Comparison of ENCODE assay signal across 7 cellular contexts in genomic region chr12:113462880-113463745, GRCh38. TPM values are rescaled to one million over a fixed set of nuclear protein-coding genes. Genes with fewer than 3 reads are reported as not detected.
DNase-seq lines count a peak whose midpoint lies in the region; ATAC-seq and TF ChIP-seq lines count a peak whose summit lies in the region.

No MANE protein-coding gene starts in this region.

- H3K4me1 ChIP-seq in HUES48 (ENCODE audit: control insufficient read depth, insufficient read depth, low read length) (peaks cover 38% of the 10 kb centered on the region), iPS-15b (ENCODE audit: control insufficient read depth, insufficient read depth, low read length) (peaks cover 9% of the 10 kb centered on the region), smooth muscle cell (ENCODE audit: low read depth) (peaks cover 42% of the 10 kb centered on the region)

- H3K4me3 Mint-ChIP-seq in activated T-helper 1 cell treated with anti-CD3 and anti-CD28 coated beads, Interleukin-12 subunit alpha, Interleukin-12 subunit beta, Interleukin-2, Interleukin-4 antibody, amounts not matched to agents 30 ng/mL and 10 ng/mL and 1 ng/mL, durations not matched to agents 14 hours and 24 hours and 36 hours: no peak overlapping the region

- no peaks in the 10 kb centered on the region for H3K9me3 Mint-ChIP-seq in activated T-helper 1 cell treated with anti-CD3 and anti-CD28 coated beads, Interleukin-12 subunit alpha, Interleukin-12 subunit beta, Interleukin-2, Interleukin-4 antibody, amounts not matched to agents 30 ng/mL and 10 ng/mL and 1 ng/mL, durations not matched to agents 14 hours and 24 hours and 36 hours

- no peak overlapping the region for H2AFZ ChIP-seq in smooth muscle cell (ENCODE audit: low read depth)

- H3K27ac ChIP-seq in HUES48 (ENCODE audit: low read depth, low read length): no peak overlapping the region
- H3K27ac ChIP-seq in smooth muscle cell (ENCODE audit: low read depth): no peak overlapping the region

- H3K79me2 ChIP-seq in smooth muscle cell (ENCODE audit: low read depth): no peaks in the 10 kb centered on the region

- peaks cover 11% of the 10 kb centered on the region for H3K4me1 Mint-ChIP-seq in activated T-helper 1 cell treated with anti-CD3 and anti-CD28 coated beads, Interleukin-12 subunit alpha, Interleukin-12 subunit beta, Interleukin-2, Interleukin-4 antibody, amounts not matched to agents 30 ng/mL and 10 ng/mL and 1 ng/mL, durations not matched to agents 14 hours and 24 hours and 36 hours (ENCODE audit: low read depth)

- H4K20me1 ChIP-seq in smooth muscle cell (ENCODE audit: low read depth): no peaks in the 10 kb centered on the region

- H3K9me3 ChIP-seq in HUES48 (ENCODE audit: control insufficient read depth, insufficient read depth, low read length) (no peaks in the 10 kb centered on the region), iPS-15b (ENCODE audit: control insufficient read depth, insufficient read depth, low read length) (no peaks in the 10 kb centered on the region), smooth muscle cell (replicated peaks; ENCODE audit: low read depth) (no peaks in the 10 kb centered on the region)

- peaks cover 54% of the 10 kb centered on the region for H3K27me3 Mint-ChIP-seq in activated T-helper 1 cell treated with anti-CD3 and anti-CD28 coated beads, Interleukin-12 subunit alpha, Interleukin-12 subunit beta, Interleukin-2, Interleukin-4 antibody, amounts not matched to agents 30 ng/mL and 10 ng/mL and 1 ng/mL, durations not matched to agents 14 hours and 24 hours and 36 hours (ENCODE audit: insufficient read depth)

- H3K36me3 ChIP-seq in HUES48 (ENCODE audit: control insufficient read depth, insufficient read depth, low read length) (peaks cover 4% of the 10 kb centered on the region; the same call in 1 of the 2 replicates), iPS-15b (ENCODE audit: control insufficient read depth, insufficient read depth, low read length) (peaks cover 2% of the 10 kb centered on the region), smooth muscle cell (ENCODE audit: low read depth) (no peaks in the 10 kb centered on the region)

- ATAC-seq in GM21526 (IDR thresholded peaks at IDR 0.05; ENCODE audit: low FRiP score, unreplicated experiment): no peak

- peaks cover 2% of the 10 kb centered on the region for H3K36me3 Mint-ChIP-seq in activated T-helper 1 cell treated with anti-CD3 and anti-CD28 coated beads, Interleukin-12 subunit alpha, Interleukin-12 subunit beta, Interleukin-2, Interleukin-4 antibody, amounts not matched to agents 30 ng/mL and 10 ng/mL and 1 ng/mL, durations not matched to agents 14 hours and 24 hours and 36 hours (ENCODE audit: low read depth)

- H3K4me2 ChIP-seq in smooth muscle cell: peak overlapping the region; percentile 85

- DNase-seq in activated T-helper 1 cell treated with anti-CD3 and anti-CD28 coated beads, Interleukin-12 subunit alpha, Interleukin-12 subunit beta, Interleukin-2, Interleukin-4 antibody, amounts not matched to agents 30 ng/mL and 10 ng/mL and 1 ng/mL, durations not matched to agents 14 hours and 24 hours and 36 hours (ENCODE audit: low spot score): no peak
- no peak for DNase-seq in smooth muscle cell (lab: John Stamatoyannopoulos, UW; ENCODE audit: unreplicated experiment)
- DNase-seq in NCI-H69 (lab: John Stamatoyannopoulos, UW): no peak
- no peak for DNase-seq in activated gamma-delta T cell (lab: John Stamatoyannopoulos, UW)

- H3F3A ChIP-seq in smooth muscle cell (ENCODE audit: low read depth): no peaks in the 10 kb centered on the region

- intact Hi-C loops in activated T-helper 1 cell treated with anti-CD3 and anti-CD28 coated beads, Interleukin-12 subunit alpha, Interleukin-12 subunit beta, Interleukin-2, Interleukin-4 antibody, amounts not matched to agents 30 ng/mL and 10 ng/mL and 1 ng/mL, durations not matched to agents 14 hours and 24 hours and 36 hours (cut with micrococcal nuclease): loop anchor here (1.0 to 5.0 kb wide), 3 partner anchors 17 to 1044 kb away; no protein-coding TSS in a partner anchor

- H3K9ac ChIP-seq in HUES48 (ENCODE audit: low read depth, low read length): no peak overlapping the region
- H3K9ac ChIP-seq in iPS-15b (ENCODE audit: low read depth, low read length): no peak overlapping the region
- no peak overlapping the region for H3K9ac ChIP-seq in smooth muscle cell (ENCODE audit: low read depth)

- 4% methylated on average over 59 of the region's 99 CpGs for whole genome bisulfite sequencing in smooth muscle cell (ENCODE audit: low lambda C conversion rate)

- no peak for TF ChIP-seq CTCF in smooth muscle cell (IDR thresholded peaks at IDR 0.05; ENCODE audit: borderline replicate concordance, insufficient read depth, poor library complexity, severe bottlenecking)

- peaks cover 86% of the 10 kb centered on the region for H3K27me3 ChIP-seq in HUES48 (ENCODE audit: control insufficient read depth, insufficient read depth, low read length)
- H3K27me3 ChIP-seq in iPS-15b (ENCODE audit: control insufficient read depth, insufficient read depth, low read length): peaks cover 93% of the 10 kb centered on the region
- H3K27me3 ChIP-seq in smooth muscle cell (ENCODE audit: low read depth): peaks cover 99% of the 10 kb centered on the region

- peak overlapping the region; percentile 79 for H3K27ac Mint-ChIP-seq in activated T-helper 1 cell treated with anti-CD3 and anti-CD28 coated beads, Interleukin-12 subunit alpha, Interleukin-12 subunit beta, Interleukin-2, Interleukin-4 antibody, amounts not matched to agents 30 ng/mL and 10 ng/mL and 1 ng/mL, durations not matched to agents 14 hours and 24 hours and 36 hours

- H3K4me3 ChIP-seq in HUES48 (ENCODE audit: low read depth, low read length) (peak overlapping the region; percentile 64), iPS-15b (ENCODE audit: low read depth, low read length) (peak overlapping the region; percentile 47), smooth muscle cell (peak overlapping the region; percentile 34)

RNA-seq across cellular contexts. Expression of gene LHX5, which starts 8.6 kb away (rescaled TPM):
- not detected in 2 replicates for total RNA-seq in activated T-helper 1 cell treated with anti-CD3 and anti-CD28 coated beads, Interleukin-12 subunit alpha, Interleukin-12 subunit beta, Interleukin-2, Interleukin-4 antibody, amounts not matched to agents 30 ng/mL and 10 ng/mL and 1 ng/mL, durations not matched to agents 14 hours and 24 hours and 36 hours
- not detected in 2 replicates for total RNA-seq in smooth muscle cell
- not detected in 2 replicates for polyA plus RNA-seq in smooth muscle cell

RNA-seq across cellular contexts. Expression of gene SDSL, which starts 40.9 kb away (rescaled TPM):
- total RNA-seq in activated T-helper 1 cell treated with anti-CD3 and anti-CD28 coated beads, Interleukin-12 subunit alpha, Interleukin-12 subunit beta, Interleukin-2, Interleukin-4 antibody, amounts not matched to agents 30 ng/mL and 10 ng/mL and 1 ng/mL, durations not matched to agents 14 hours and 24 hours and 36 hours: 0.52 and 0.54 TPM in 2 replicates
- 0.81 and 6.7 TPM in 2 replicates for total RNA-seq in smooth muscle cell
- 3.6 and 5.4 TPM in 2 replicates for polyA plus RNA-seq in smooth muscle cell

RNA-seq across cellular contexts. Expression of gene SDS, which starts 59.4 kb away (rescaled TPM):
- total RNA-seq in activated T-helper 1 cell treated with anti-CD3 and anti-CD28 coated beads, Interleukin-12 subunit alpha, Interleukin-12 subunit beta, Interleukin-2, Interleukin-4 antibody, amounts not matched to agents 30 ng/mL and 10 ng/mL and 1 ng/mL, durations not matched to agents 14 hours and 24 hours and 36 hours: not detected in 2 replicates
- not detected in 2 replicates for total RNA-seq in smooth muscle cell
- polyA plus RNA-seq in smooth muscle cell: not detected in 2 replicates
